Comparison of ENCODE assay signal across 1 cellular context in the genomic region with DNA sequence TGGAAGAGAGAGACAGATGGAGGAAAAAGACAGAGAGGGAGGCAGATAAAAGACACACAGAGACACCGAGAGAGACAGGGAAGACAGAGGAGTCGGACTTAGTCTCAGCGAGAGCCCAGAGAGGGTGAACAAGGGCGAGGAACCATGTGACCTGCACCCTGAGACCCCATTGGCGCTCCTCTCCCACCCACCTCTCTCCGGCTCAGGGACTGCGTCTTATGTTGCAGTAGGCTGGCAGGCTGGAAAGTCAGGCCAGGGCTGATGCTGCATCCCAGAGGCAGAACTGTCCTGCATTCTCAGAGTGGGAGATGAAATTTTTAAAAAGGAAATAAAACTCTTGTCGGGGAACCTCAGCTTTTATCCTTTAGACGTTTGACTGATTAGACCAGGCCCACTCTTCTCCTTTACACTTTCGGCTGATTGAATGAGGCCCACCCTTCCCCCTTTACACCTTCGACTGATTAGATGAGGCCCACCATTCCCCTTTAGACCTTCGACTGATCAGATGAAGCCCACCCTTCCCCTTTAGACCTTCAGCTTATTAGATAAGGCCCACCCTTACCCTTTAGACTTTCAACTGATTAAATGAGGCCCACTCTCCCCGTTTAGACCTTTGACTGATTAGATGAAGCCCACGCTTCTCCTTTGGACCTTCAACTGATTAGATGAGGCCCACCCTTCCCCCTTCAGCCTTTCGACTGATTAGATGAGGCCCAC.
TF ChIP-seq lines count a peak whose summit lies in the region.

No MANE protein-coding gene starts in this region.

TF ChIP-seq in WTC11, 78 proteins besides CTCF, POLR2A, EP300 and RAD21 (continued from another document):
- no peak for TF ChIP-seq SP1 (CRISPR knock-in tag; conservative IDR thresholded peaks at IDR 0.05)
- TF ChIP-seq, protein P1, sequence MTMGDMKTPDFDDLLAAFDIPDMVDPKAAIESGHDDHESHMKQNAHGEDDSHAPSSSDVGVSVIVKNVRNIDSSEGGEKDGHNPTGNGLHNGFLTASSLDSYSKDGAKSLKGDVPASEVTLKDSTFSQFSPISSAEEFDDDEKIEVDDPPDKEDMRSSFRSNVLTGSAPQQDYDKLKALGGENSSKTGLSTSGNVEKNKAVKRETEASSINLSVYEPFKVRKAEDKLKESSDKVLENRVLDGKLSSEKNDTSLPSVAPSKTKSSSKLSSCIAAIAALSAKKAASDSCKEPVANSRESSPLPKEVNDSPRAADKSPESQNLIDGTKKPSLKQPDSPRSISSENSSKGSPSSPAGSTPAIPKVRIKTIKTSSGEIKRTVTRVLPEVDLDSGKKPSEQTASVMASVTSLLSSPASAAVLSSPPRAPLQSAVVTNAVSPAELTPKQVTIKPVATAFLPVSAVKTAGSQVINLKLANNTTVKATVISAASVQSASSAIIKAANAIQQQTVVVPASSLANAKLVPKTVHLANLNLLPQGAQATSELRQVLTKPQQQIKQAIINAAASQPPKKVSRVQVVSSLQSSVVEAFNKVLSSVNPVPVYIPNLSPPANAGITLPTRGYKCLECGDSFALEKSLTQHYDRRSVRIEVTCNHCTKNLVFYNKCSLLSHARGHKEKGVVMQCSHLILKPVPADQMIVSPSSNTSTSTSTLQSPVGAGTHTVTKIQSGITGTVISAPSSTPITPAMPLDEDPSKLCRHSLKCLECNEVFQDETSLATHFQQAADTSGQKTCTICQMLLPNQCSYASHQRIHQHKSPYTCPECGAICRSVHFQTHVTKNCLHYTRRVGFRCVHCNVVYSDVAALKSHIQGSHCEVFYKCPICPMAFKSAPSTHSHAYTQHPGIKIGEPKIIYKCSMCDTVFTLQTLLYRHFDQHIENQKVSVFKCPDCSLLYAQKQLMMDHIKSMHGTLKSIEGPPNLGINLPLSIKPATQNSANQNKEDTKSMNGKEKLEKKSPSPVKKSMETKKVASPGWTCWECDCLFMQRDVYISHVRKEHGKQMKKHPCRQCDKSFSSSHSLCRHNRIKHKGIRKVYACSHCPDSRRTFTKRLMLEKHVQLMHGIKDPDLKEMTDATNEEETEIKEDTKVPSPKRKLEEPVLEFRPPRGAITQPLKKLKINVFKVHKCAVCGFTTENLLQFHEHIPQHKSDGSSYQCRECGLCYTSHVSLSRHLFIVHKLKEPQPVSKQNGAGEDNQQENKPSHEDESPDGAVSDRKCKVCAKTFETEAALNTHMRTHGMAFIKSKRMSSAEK (CRISPR knock-in tag; IDR thresholded peaks at IDR 0.05; ENCODE audit: borderline replicate concordance), result no peak
